In the genomic region with DNA sequence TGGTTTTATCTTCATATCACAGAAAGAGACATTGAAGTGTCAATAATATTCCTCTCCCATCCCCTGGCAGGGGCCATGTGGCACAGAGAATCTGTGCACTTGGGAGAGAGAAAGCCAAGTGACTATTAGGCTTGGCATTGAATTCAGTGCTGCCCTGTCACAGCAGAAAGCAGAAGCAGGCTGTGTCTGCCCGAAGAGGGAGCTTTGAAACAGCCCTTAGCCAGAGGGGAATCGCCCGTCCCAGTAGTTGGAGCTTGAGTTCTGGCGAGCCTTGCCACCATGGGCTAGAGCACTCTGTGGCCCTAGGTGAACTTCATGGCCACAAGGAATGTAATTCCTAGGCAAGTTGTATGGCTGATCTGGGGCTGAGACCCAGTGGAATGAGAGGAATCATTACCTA, we compare ENCODE assay signal across 15 cellular contexts.
A peak's percentile ranks its signal among the peaks of the same experiment; 100 is the strongest.
DNase-seq lines count a peak whose midpoint lies in the region; TF ChIP-seq lines count a peak whose summit lies in the region.
"Had no signal": no experiment of that assay in that cellular context is flagged by ENCODE, and none has a peak within 500 bp of the region (broad histone marks: within the 10 kb centered on the region; RNA-seq: fewer than 3 reads in every experiment).

No MANE protein-coding gene starts in this region.

- TF ChIP-seq CTCF in OCI-LY3 (IDR thresholded peaks at IDR 0.05; ENCODE audit: low read depth, low read length), result 0 out of 2 replicates have a peak, but pooled peaks have one; percentile 6
- TF ChIP-seq CTCF in ascending aorta (IDR thresholded peaks at IDR 0.05), result no peak

- H3K9me3 Mint-ChIP-seq in immature natural killer cell, result peaks cover 8 to 49% (median 23%) of the 10 kb centered on the region in 6 donors

- no peak overlapping the region for H2AFZ ChIP-seq in OCI-LY3 (ENCODE audit: low read depth, low read length)
- H2AFZ ChIP-seq: GM23248 had no signal

- H3K4me1 ChIP-seq in OCI-LY3 (ENCODE audit: low read length) (no peaks in the 10 kb centered on the region), ascending aorta (no peaks in the 10 kb centered on the region)
- H3K4me1 ChIP-seq: A549; BLaER1 treated with 17β-estradiol and CSF1 and Interleukin-3, amounts not matched to agents 10 nM and 100 nM; HAP-1 had no signal

- no peak overlapping the region for H3K4me2 ChIP-seq in OCI-LY3 (ENCODE audit: low read length)
- H3K4me2 ChIP-seq: A549; BLaER1 treated with 17β-estradiol and CSF1 and Interleukin-3, amounts not matched to agents 10 nM and 100 nM had no signal

- intact Hi-C loops in ascending aorta (cut with DNase I), result no loop called here

- H3K27me3 Mint-ChIP-seq in immature natural killer cell (ENCODE audit: low read depth in 3 of 3), result no peaks in the 10 kb centered on the region
- H3K27me3 Mint-ChIP-seq: CD4-positive, CD25-positive, alpha-beta regulatory T cell; IgD-negative memory B cell had no signal

- no peaks in the 10 kb centered on the region for H3K79me2 ChIP-seq in OCI-LY3 (ENCODE audit: low read length)

- H3K4me3 ChIP-seq in OCI-LY3 (ENCODE audit: low read length) (no peak overlapping the region), ascending aorta (no peak overlapping the region)
- H3K4me3 ChIP-seq: A549; BLaER1 treated with 17β-estradiol and CSF1 and Interleukin-3, amounts not matched to agents 10 nM and 100 nM; GM23248; HAP-1 had no signal

- H3K27ac ChIP-seq in OCI-LY3 (ENCODE audit: low read length) (no peak overlapping the region), ascending aorta (no peak overlapping the region)
- H3K27ac ChIP-seq: A549; BLaER1 treated with 17β-estradiol and CSF1 and Interleukin-3, amounts not matched to agents 10 nM and 100 nM; GM23248 had no signal

- DNase-seq in globus pallidus (ENCODE audit: low spot score) (peak; percentile 37), occipital lobe (lab: John Stamatoyannopoulos, UW) (peak; percentile 0), immature natural killer cell (no peak), ascending aorta (ENCODE audit: low spot score in 2 of 2) (no peak), cerebellar cortex (ENCODE audit: low spot score) (no peak)
- DNase-seq: AML-193; Calu3; CD4-positive, CD25-positive, alpha-beta regulatory T cell; DMS 273 treated with DMSO at 0.1 percent for 48 hours; GM23248 had no signal

- H3K4me1 Mint-ChIP-seq in immature natural killer cell, result no peaks in the 10 kb centered on the region
- H3K4me1 Mint-ChIP-seq: CD4-positive, CD25-positive, alpha-beta regulatory T cell; IgD-negative memory B cell had no signal

- H3K36me3 ChIP-seq in OCI-LY3 (replicated peaks; ENCODE audit: low read depth, low read length), result no peaks in the 10 kb centered on the region
- H3K36me3 ChIP-seq in ascending aorta, result no peaks in the 10 kb centered on the region
- H3K36me3 ChIP-seq: BLaER1 treated with 17β-estradiol and CSF1 and Interleukin-3, amounts not matched to agents 10 nM and 100 nM had no signal

- no peaks in the 10 kb centered on the region for H4K20me1 ChIP-seq in OCI-LY3 (ENCODE audit: insufficient read depth, low read length)
- H4K20me1 ChIP-seq: BLaER1 treated with 17β-estradiol and CSF1 and Interleukin-3, amounts not matched to agents 10 nM and 100 nM had no signal

- H3K4me3 Mint-ChIP-seq in immature natural killer cell, result no peak overlapping the region
- H3K4me3 Mint-ChIP-seq: CD4-positive, CD25-positive, alpha-beta regulatory T cell; IgD-negative memory B cell had no signal

- H3K9me3 ChIP-seq in OCI-LY3 (ENCODE audit: insufficient read depth, low read length) (no peaks in the 10 kb centered on the region), ascending aorta (no peaks in the 10 kb centered on the region)
- H3K9me3 ChIP-seq: A549 had no signal

- no peak overlapping the region for H3K9ac ChIP-seq in OCI-LY3 (ENCODE audit: low read length)
- H3K9ac ChIP-seq: BLaER1 treated with 17β-estradiol and CSF1 and Interleukin-3, amounts not matched to agents 10 nM and 100 nM; GM23248 had no signal

- H3K27me3 ChIP-seq in OCI-LY3 (ENCODE audit: low read depth, low read length) (no peaks in the 10 kb centered on the region), ascending aorta (no peaks in the 10 kb centered on the region)
- H3K27me3 ChIP-seq: BLaER1 treated with 17β-estradiol and CSF1 and Interleukin-3, amounts not matched to agents 10 nM and 100 nM had no signal

- H3K27ac Mint-ChIP-seq in immature natural killer cell, result no peak overlapping the region
- H3K27ac Mint-ChIP-seq: CD4-positive, CD25-positive, alpha-beta regulatory T cell; IgD-negative memory B cell had no signal

- peaks cover 0 to under 1% (median 0%) of the 10 kb centered on the region in 3 donors for H3K36me3 Mint-ChIP-seq in immature natural killer cell
- H3K36me3 Mint-ChIP-seq: CD4-positive, CD25-positive, alpha-beta regulatory T cell; IgD-negative memory B cell had no signal

Comparison
In these comparisons a context has a peak if more than half of its experiments do, and no peak if none do; other contexts are left out.
1. DNase-seq: peak in globus pallidus (single experiment) and occipital lobe (single experiment); none in immature natural killer cell (0 of 3), ascending aorta (0 of 2) and cerebellar cortex (single experiment).